ENCODE assay signal across 5 cellular contexts in the genomic region with DNA sequence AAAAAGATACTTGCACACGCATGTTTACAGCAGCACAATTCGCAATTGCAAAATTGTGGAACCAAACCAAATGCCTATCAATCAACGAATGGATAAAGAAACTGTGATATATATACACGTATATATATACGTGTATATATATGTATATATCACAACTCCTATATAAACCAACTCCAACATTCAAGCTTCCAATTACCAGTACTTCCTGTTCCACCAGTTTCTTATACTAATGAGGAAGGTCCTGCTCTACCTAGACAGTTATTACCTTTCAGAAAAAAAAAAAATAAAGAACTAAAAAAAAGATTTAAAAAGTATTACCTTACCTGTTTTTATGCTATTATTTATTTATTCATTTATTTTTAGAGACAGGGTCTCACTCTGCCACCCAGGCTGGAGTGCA. TPM values are rescaled to one million over a fixed set of nuclear protein-coding genes. Genes with fewer than 3 reads are reported as not detected.
DNase-seq lines count a peak whose midpoint lies in the region; ATAC-seq and TF ChIP-seq lines count a peak whose summit lies in the region.
"Not testable (repeated sequence)": the region's sequence is repeated elsewhere in the genome, so short reads cannot be mapped to it uniquely, and the experiment has no call there.

No MANE protein-coding gene starts in this region.

- DNase-seq in DMS53 (lab: John Stamatoyannopoulos, UW) (peak; percentile 8), HT-29 (ENCODE audit: low spot score) (peak; percentile 19), NCI-H510A treated with DMSO at 0.1 percent for 48 hours (lab: John Stamatoyannopoulos, UW) (peak; percentile 1), epithelial cell of esophagus (ENCODE audit: low read depth) (peak; percentile 29)
- DNase-seq in left colon, result not testable (repeated sequence)

- H3K4me3 ChIP-seq in epithelial cell of esophagus (ENCODE audit: low read length), result not testable (repeated sequence)

- intact Hi-C loops in left colon (cut with DNase I, micrococcal nuclease), result not testable (repeated sequence)

- peak; percentile 74 for ATAC-seq in left colon

- TF ChIP-seq CTCF in epithelial cell of esophagus (IDR thresholded peaks at IDR 0.05; ENCODE audit: insufficient read depth, low read depth, low read length, missing control alignments), result not testable (repeated sequence)

RNA-seq across cellular contexts. Expression of a gene that starts 20.6 kb away (rescaled TPM):
- total RNA-seq in HT-29 (2014; rRNA removed; shearing (Covaris generic)), result 0.20 and 0.37 TPM in 2 replicates
- 1 to 10 TPM; 3.2 to 3.3 TPM for total RNA-seq in left colon
